13 cellular contexts compared by ENCODE assay signal in genomic region chr17:78448356-78448993, GRCh38.
DNase-seq lines count a peak whose midpoint lies in the region; ATAC-seq and TF ChIP-seq lines count a peak whose summit lies in the region.
"Had no signal": no experiment of that assay in that cellular context is flagged by ENCODE, and none has a peak within 500 bp of the region (broad histone marks: within the 10 kb centered on the region; RNA-seq: fewer than 3 reads in every experiment).

No MANE protein-coding gene starts in this region.

- in situ Hi-C loops in astrocyte of the cerebellum (cut with HindIII; ENCODE audit: low sequenced_read_pairs), result no loop called here

- H3K27ac Mint-ChIP-seq in activated CD4-positive, alpha-beta T cell treated with anti-CD3 and anti-CD28 coated beads for 36 hours, result no peak overlapping the region
- no peak overlapping the region for H3K27ac Mint-ChIP-seq in progenitor cell of endocrine pancreas
- H3K27ac Mint-ChIP-seq: mesothelial cell of epicardium had no signal

- ATAC-seq in activated CD4-positive, alpha-beta T cell treated with anti-CD3 and anti-CD28 coated beads for 36 hours, result peak; percentile 19
- ATAC-seq in GM18870 (IDR thresholded peaks at IDR 0.05; ENCODE audit: unreplicated experiment), result no peak
- ATAC-seq in GM21390 (IDR thresholded peaks at IDR 0.05; ENCODE audit: unreplicated experiment), result no peak

- DNase-seq in activated CD4-positive, alpha-beta T cell treated with anti-CD3 and anti-CD28 coated beads for 36 hours, result peak; percentile 33
- DNase-seq in activated CD4-positive, alpha-beta T cell treated with anti-CD3 and anti-CD28 coated beads, Interleukin-2, amount 50 U/mL, for 1 hour, result no peak
- DNase-seq in LNCaP clone FGC (ENCODE audit: low read depth) (no peak), astrocyte of the cerebellum (ENCODE audit: low read depth) (no peak), progenitor cell of endocrine pancreas (ENCODE audit: low spot score, unreplicated experiment) (no peak), NCI-H2029 treated with DMSO at 0.1 percent for 48 hours (lab: John Stamatoyannopoulos, UW) (no peak)
- DNase-seq: NCI-H1105, NCI-H748 treated with DMSO at 0.1 percent for 48 hours, retina had no signal

- H3K36me3 Mint-ChIP-seq in activated CD4-positive, alpha-beta T cell treated with anti-CD3 and anti-CD28 coated beads for 36 hours (ENCODE audit: low read depth), result no peaks in the 10 kb centered on the region
- no peaks in the 10 kb centered on the region for H3K36me3 Mint-ChIP-seq in progenitor cell of endocrine pancreas (ENCODE audit: insufficient read depth)
- H3K36me3 Mint-ChIP-seq: mesothelial cell of epicardium had no signal

- CTCF ChIA-PET in activated CD4-positive, alpha-beta T cell treated with anti-CD3 and anti-CD28 coated beads for 36 hours (lab: Charles Lee), result interaction anchor here (0.6 to 0.8 kb wide), 2 partner anchors 105 to 519 kb away, joined by 3 to 5 read pairs; no protein-coding TSS in a partner anchor

- POLR2A ChIA-PET in activated CD4-positive, alpha-beta T cell treated with anti-CD3 and anti-CD28 coated beads for 36 hours (lab: Charles Lee), result interaction anchor here (0.6 to 1.2 kb wide), 2 partner anchors 37 to 178 kb away, joined by 3 to 5 read pairs; no protein-coding TSS in a partner anchor

- H3K4me3 Mint-ChIP-seq in activated CD4-positive, alpha-beta T cell treated with anti-CD3 and anti-CD28 coated beads for 36 hours, result no peak overlapping the region
- no peak overlapping the region for H3K4me3 Mint-ChIP-seq in progenitor cell of endocrine pancreas (ENCODE audit: low read depth)
- H3K4me3 Mint-ChIP-seq: mesothelial cell of epicardium had no signal

- TF ChIP-seq CTCF in LNCaP clone FGC (IDR thresholded peaks at IDR 0.05; ENCODE audit: control insufficient read depth, extremely low read depth, insufficient read depth) (0 out of 2 replicates have a peak, but pooled peaks have one; percentile 5), astrocyte of the cerebellum (IDR thresholded peaks at IDR 0.05; ENCODE audit: low read depth, low read length, missing control alignments) (peak; percentile 24), progenitor cell of endocrine pancreas (IDR thresholded peaks at IDR 0.05; ENCODE audit: unreplicated experiment) (peak; percentile 35)

- intact Hi-C loops in activated CD4-positive, alpha-beta T cell treated with anti-CD3 and anti-CD28 coated beads for 36 hours (cut with DNase I, micrococcal nuclease), result loop anchor here in 1 of 2 experiments (5.0 kb wide), 1 partner anchor 394 kb away; the partner anchor contains the start of gene USP36

- no peaks in the 10 kb centered on the region for H3K9me3 Mint-ChIP-seq in activated CD4-positive, alpha-beta T cell treated with anti-CD3 and anti-CD28 coated beads for 36 hours (ENCODE audit: low read depth)
- peaks cover 3% of the 10 kb centered on the region for H3K9me3 Mint-ChIP-seq in progenitor cell of endocrine pancreas (ENCODE audit: low read depth)
- H3K9me3 Mint-ChIP-seq: mesothelial cell of epicardium had no signal

- no peaks in the 10 kb centered on the region for H3K4me1 Mint-ChIP-seq in activated CD4-positive, alpha-beta T cell treated with anti-CD3 and anti-CD28 coated beads for 36 hours
- no peaks in the 10 kb centered on the region for H3K4me1 Mint-ChIP-seq in progenitor cell of endocrine pancreas (ENCODE audit: low read depth)

- no peak overlapping the region for H3K4me3 ChIP-seq in LNCaP clone FGC (ENCODE audit: low read depth, low read length)
- no peak overlapping the region for H3K4me3 ChIP-seq in astrocyte of the cerebellum (ENCODE audit: low read depth, low read length)
- H3K4me3 ChIP-seq: thoracic aorta had no signal

- H3K27me3 Mint-ChIP-seq in activated CD4-positive, alpha-beta T cell treated with anti-CD3 and anti-CD28 coated beads for 36 hours, result no peaks in the 10 kb centered on the region
- peaks cover 3% of the 10 kb centered on the region for H3K27me3 Mint-ChIP-seq in progenitor cell of endocrine pancreas
